ENCODE assay signal across 9 cellular contexts in the genomic region with DNA sequence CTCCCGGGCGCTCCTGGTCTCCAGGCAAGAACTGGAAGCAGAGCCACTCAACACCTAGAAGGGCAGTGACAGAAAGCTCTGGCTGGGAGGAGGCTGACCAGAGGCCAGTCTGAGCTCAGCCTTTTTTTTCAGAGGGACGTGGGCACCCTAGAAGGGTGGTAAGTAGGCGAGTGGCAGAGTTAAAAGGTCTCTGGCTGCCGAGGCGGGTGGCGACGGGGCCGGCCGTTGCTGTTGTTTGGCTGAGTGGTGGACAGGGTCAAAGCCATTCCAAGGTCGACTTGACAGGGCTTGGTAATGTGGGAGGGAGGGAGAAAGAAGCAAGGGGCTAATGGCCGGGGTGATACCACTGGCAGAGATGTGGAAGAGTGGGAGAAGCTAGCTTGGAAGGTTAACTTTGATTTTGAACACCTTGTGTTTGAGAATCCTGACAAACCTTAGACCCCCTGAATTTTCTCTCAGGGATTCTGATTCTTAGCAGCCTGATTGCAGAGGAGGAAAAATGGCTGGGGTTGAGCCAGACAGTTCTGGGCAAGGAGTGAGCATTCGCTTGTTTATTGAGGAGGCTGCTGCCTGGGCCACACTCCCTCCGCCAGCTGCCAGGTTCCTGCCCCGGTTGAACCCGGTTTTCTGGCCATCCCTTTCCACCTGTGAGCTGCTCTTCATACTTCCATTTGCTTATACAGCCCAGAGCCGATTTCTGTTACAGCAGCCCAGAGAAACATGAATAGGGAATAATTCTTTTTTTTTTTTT. TPM values are rescaled to one million over a fixed set of nuclear protein-coding genes. Genes with fewer than 3 reads are reported as not detected.
A peak's percentile ranks its signal among the peaks of the same experiment; 100 is the strongest.
DNase-seq lines count a peak whose midpoint lies in the region; ATAC-seq and TF ChIP-seq lines count a peak whose summit lies in the region.
"Had no signal": no experiment of that assay in that cellular context is flagged by ENCODE, and none has a peak within 500 bp of the region (broad histone marks: within the 10 kb centered on the region; RNA-seq: fewer than 3 reads in every experiment).

No MANE protein-coding gene starts in this region.

- peak overlapping the region; percentile 98 for H2AFZ ChIP-seq in IMR-90 (replicated peaks; ENCODE audit: low read length, poor library complexity)

- no peak for ATAC-seq in IMR-90 (ENCODE audit: low read depth)

- no TSS peak for BruUV-seq in IMR-90 (replicated peaks; lab: Mats Ljungman, UMichigan)

- intact Hi-C loops in IMR-90 (cut with micrococcal nuclease) = no loop called here

- no peak overlapping the region for H2AK5ac ChIP-seq in IMR-90 (ENCODE audit: low read depth, low read length)

- H3K27me3 ChIP-seq in IMR-90 (ENCODE audit: control insufficient read depth, insufficient read depth, low read length) (peaks cover 22% of the 10 kb centered on the region), mononuclear cell (ENCODE audit: insufficient read depth, low read length) (no peaks in the 10 kb centered on the region)

- CTCF ChIA-PET in AG04449 (lab: Yijun Ruan, JAX) (interaction anchor here (0.6 to 5.1 kb wide), 27 partner anchors 8 to 92 kb away, joined by 3 to 124 read pairs (median 5); a partner anchor contains a TSS), IMR-90 (lab: Yijun Ruan, JAX) (interaction anchor here (0.8 to 1.9 kb wide), 6 partner anchors 8 to 55 kb away, joined by 3 to 8 read pairs (median 4); a partner anchor contains a TSS)

- no peak overlapping the region for H2BK15ac ChIP-seq in IMR-90 (ENCODE audit: low read depth, low read length)

- POLR2A ChIA-PET in AG04449 (lab: Yijun Ruan, JAX) (interaction anchor here (1.3 kb wide), 1 partner anchor 16 kb away, joined by 3 read pairs; no protein-coding TSS in a partner anchor), IMR-90 (lab: Charles Lee; ENCODE audit: unreplicated experiment) (interaction anchor here (0.5 kb wide), 1 partner anchor 96 kb away, joined by 3 read pairs; no protein-coding TSS in a partner anchor)

- H3K9me3 ChIP-seq in IMR-90 (ENCODE audit: control insufficient read depth, insufficient read depth, low read length) (no peaks in the 10 kb centered on the region), mononuclear cell (ENCODE audit: low read depth, low read length) (no peaks in the 10 kb centered on the region)

- H3K14ac ChIP-seq in IMR-90 (replicated peaks; ENCODE audit: low read depth, low read length) = peak overlapping the region; percentile 22; the same call in 1 of the 2 replicates

- H3K9ac ChIP-seq in IMR-90 (ENCODE audit: low read depth, low read length) = peak overlapping the region; percentile 48

- no peak overlapping the region for H2BK120ac ChIP-seq in IMR-90 (ENCODE audit: low read depth, low read length)

- H3K23ac ChIP-seq in IMR-90 (ENCODE audit: low read depth, low read length) = no peak overlapping the region

- H3K4ac ChIP-seq in IMR-90 (ENCODE audit: low read depth, low read length) = no peak overlapping the region

- WGBS in IMR-90 (ENCODE audit: extremely low coverage in 2 of 2, insufficient read length in 1 of 2), 2 experiments = 8% methylated on average over 9 of the region's 17 CpGs; no CpG with 5 or more reads in 1 of the 2 experiments

- no peak for TF ChIP-seq POLR2A in IMR-90 (IDR thresholded peaks at IDR 0.05; ENCODE audit: low read depth, low read length)

- peak overlapping the region; percentile 97 for H3K4me2 ChIP-seq in IMR-90 (ENCODE audit: low read depth, low read length)

- dilution Hi-C loops in IMR-90 (cut with HindIII; ENCODE audit: low sequenced_read_pairs, unreplicated experiment) = no loop called here

- H3K18ac ChIP-seq in IMR-90 (ENCODE audit: low read depth, low read length) = no peak overlapping the region

- no peaks in the 10 kb centered on the region for H3K36me3 ChIP-seq in IMR-90 (ENCODE audit: control insufficient read depth, insufficient read depth, low read length)

- H3K4me3 ChIP-seq in AG04449 (ENCODE audit: low read depth, low read length) (peak overlapping the region; percentile 67), IMR-90 (ENCODE audit: insufficient read depth, low read depth, low read length) (peak overlapping the region; percentile 63), mononuclear cell (ENCODE audit: low read length) (peak overlapping the region; percentile 58)

- H3K27ac ChIP-seq in IMR-90 (ENCODE audit: insufficient read depth, low read length) (no peak overlapping the region), cingulate gyrus (ENCODE audit: low read depth, low read length) (peak overlapping the region; percentile 62)

- TF ChIP-seq RAD21 in IMR-90 (IDR thresholded peaks at IDR 0.05; ENCODE audit: low read length) = no peak

- no peak overlapping the region for H3K56ac ChIP-seq in IMR-90 (ENCODE audit: extremely low read depth, insufficient read depth, low read length)

- H3K4me1 ChIP-seq in IMR-90 (ENCODE audit: control insufficient read depth, insufficient read depth, low read length) (no peaks in the 10 kb centered on the region), mononuclear cell (ENCODE audit: insufficient read depth, low read length) (peaks cover 13% of the 10 kb centered on the region)

- no peaks in the 10 kb centered on the region for H3K79me1 ChIP-seq in IMR-90 (ENCODE audit: low read depth in 1 of 2, low read length in 2 of 2)

- in situ Hi-C loops in IMR-90 (cut with MboI; ENCODE audit: low sequenced_read_pairs) = no loop called here

- H4K91ac ChIP-seq in IMR-90 (ENCODE audit: insufficient read depth, low read depth, low read length) = no peak overlapping the region; the same call in 1 of the 2 replicates

- H2BK5ac ChIP-seq in IMR-90 (ENCODE audit: low read depth, low read length, poor library complexity, severe bottlenecking) = no peak overlapping the region

- TF ChIP-seq CTCF in AG04449 (IDR thresholded peaks at IDR 0.05; ENCODE audit: insufficient read depth, low read length, missing control alignments) (no peak), IMR-90 (conservative IDR thresholded peaks at IDR 0.05; ENCODE audit: low read depth, low read length) (no peak)

- no peak for DNase-seq in AG04449 (ENCODE audit: low read depth, low spot score)
- no peak for DNase-seq in IMR-90
- no peak for DNase-seq in LoVo (ENCODE audit: low spot score)
- no peak for DNase-seq in activated CD8-positive, alpha-beta memory T cell treated with anti-CD3 and anti-CD28 coated beads, Interleukin-2, amount 50 U/mL, for 4 hours
- no peak for DNase-seq in DMS 273 treated with DMSO at 0.1 percent for 48 hours (lab: John Stamatoyannopoulos, UW)
- DNase-seq in NCI-H187 (lab: John Stamatoyannopoulos, UW) = no peak

- H4K5ac ChIP-seq in IMR-90 (ENCODE audit: low read depth, low read length) = peak overlapping the region; percentile 4; the same call in 1 of the 2 replicates

- no peaks in the 10 kb centered on the region for H4K20me1 ChIP-seq in IMR-90 (ENCODE audit: insufficient read depth, low read length)

- no peak overlapping the region for H2BK20ac ChIP-seq in IMR-90 (ENCODE audit: low read depth, low read length)

- peak overlapping the region; percentile 85 for H2AK9ac ChIP-seq in IMR-90 (replicated peaks; ENCODE audit: low read depth, low read length, poor library complexity)

- H4K8ac ChIP-seq in IMR-90 (ENCODE audit: low read depth in 2 of 2, low read length in 2 of 2) = peak overlapping the region; percentile 65 to 74; a peak in 2 of 4 replicates

- H3K9me1 ChIP-seq in IMR-90 (ENCODE audit: insufficient read depth, low read length) = 0 out of 2 replicates have a peak, but pooled peaks cover 4% of the 10 kb centered on the region

TF ChIP-seq in IMR-90, 13 proteins besides CTCF, POLR2A, EP300 and RAD21 (continues in another document):
- no peak for TF ChIP-seq FOS (IDR thresholded peaks at IDR 0.05; ENCODE audit: low read depth, low read length)
- no peak for TF ChIP-seq CHD1 (IDR thresholded peaks at IDR 0.05; ENCODE audit: low read depth, low read length)
- TF ChIP-seq SMC3 (IDR thresholded peaks at IDR 0.05; ENCODE audit: low read depth, low read length) = no peak
- no peak for TF ChIP-seq RCOR1 (IDR thresholded peaks at IDR 0.05; ENCODE audit: insufficient replicate concordance, low read length)
- TF ChIP-seq BHLHE40 (IDR thresholded peaks at IDR 0.05; ENCODE audit: low read depth, low read length) = no peak
- TF ChIP-seq, protein P1, sequence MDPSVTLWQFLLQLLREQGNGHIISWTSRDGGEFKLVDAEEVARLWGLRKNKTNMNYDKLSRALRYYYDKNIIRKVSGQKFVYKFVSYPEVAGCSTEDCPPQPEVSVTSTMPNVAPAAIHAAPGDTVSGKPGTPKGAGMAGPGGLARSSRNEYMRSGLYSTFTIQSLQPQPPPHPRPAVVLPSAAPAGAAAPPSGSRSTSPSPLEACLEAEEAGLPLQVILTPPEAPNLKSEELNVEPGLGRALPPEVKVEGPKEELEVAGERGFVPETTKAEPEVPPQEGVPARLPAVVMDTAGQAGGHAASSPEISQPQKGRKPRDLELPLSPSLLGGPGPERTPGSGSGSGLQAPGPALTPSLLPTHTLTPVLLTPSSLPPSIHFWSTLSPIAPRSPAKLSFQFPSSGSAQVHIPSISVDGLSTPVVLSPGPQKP (IDR thresholded peaks at IDR 0.05; ENCODE audit: borderline replicate concordance, low read depth, low read length) = no peak
- TF ChIP-seq MXI1 (IDR thresholded peaks at IDR 0.05; ENCODE audit: borderline replicate concordance, low read depth, low read length) = no peak
- TF ChIP-seq RFX5 (IDR thresholded peaks at IDR 0.05; ENCODE audit: low read depth, low read length) = no peak

RNA-seq across cellular contexts. Expression of a gene that starts 0.9 kb away (rescaled TPM):
- total RNA-seq in IMR-90 (2012; rRNA removed) (not detected in 2 replicates), mononuclear cell (not detected)
- polyA plus RNA-seq in IMR-90 (2012; rRNA removed) = not detected in 2 replicates
- polyA plus RNA-seq in IMR-90 (2012; cell fraction: cytosol; rRNA removed) = 1.0 TPM in 1 of 2 replicates, not detected in the other
- polyA plus RNA-seq in IMR-90 (2012; cell fraction: nucleus; rRNA removed; ENCODE audit: low replicate concordance) = not detected in 2 replicates

RNA-seq across cellular contexts. Expression of a gene that starts 14.6 kb away (rescaled TPM):
- total RNA-seq in IMR-90 (2012; rRNA removed) (0.36 and 0.56 TPM in 2 replicates), mononuclear cell (7.2 TPM)
- polyA plus RNA-seq in IMR-90 (2012; rRNA removed) = 1.8 and 2.1 TPM in 2 replicates
- 0.54 and 0.84 TPM in 2 replicates for polyA plus RNA-seq in IMR-90 (2012; cell fraction: cytosol; rRNA removed)
- polyA plus RNA-seq in IMR-90 (2012; cell fraction: nucleus; rRNA removed; ENCODE audit: low replicate concordance) = 16.0 and 22.2 TPM in 2 replicates

RNA-seq across cellular contexts. Expression of a gene that starts 17.9 kb away (rescaled TPM):
- total RNA-seq in IMR-90 (2012; rRNA removed) = not detected in 2 replicates
- 0.03 and 0.05 TPM in 2 replicates for polyA plus RNA-seq in IMR-90 (2012; rRNA removed)
- 0.05 TPM in 1 of 2 replicates, not detected in the other for polyA plus RNA-seq in IMR-90 (2012; cell fraction: cytosol; rRNA removed)
- polyA plus RNA-seq in IMR-90 (2012; cell fraction: nucleus; rRNA removed; ENCODE audit: low replicate concordance) = 0.07 and 0.18 TPM in 2 replicates
- total RNA-seq in mononuclear cell = 1.7 TPM
- total RNA-seq: glomerular endothelial cell had no signal

RNA-seq across cellular contexts. Expression of a gene that starts 19.1 kb away (rescaled TPM):
- total RNA-seq in IMR-90 (2012; rRNA removed) = 7.2 and 8.1 TPM in 2 replicates
- polyA plus RNA-seq in IMR-90 (2012; rRNA removed) = 35.3 and 36.9 TPM in 2 replicates
- 13.3 and 23.2 TPM in 2 replicates for polyA plus RNA-seq in IMR-90 (2012; cell fraction: cytosol; rRNA removed)
- polyA plus RNA-seq in IMR-90 (2012; cell fraction: nucleus; rRNA removed; ENCODE audit: low replicate concordance) = 222 and 243 TPM in 2 replicates
- total RNA-seq in mononuclear cell = 40.0 TPM

RNA-seq across cellular contexts. Expression of a gene that starts 33.8 kb away (rescaled TPM):
- 0.18 and 0.28 TPM in 2 replicates for total RNA-seq in IMR-90 (2012; rRNA removed)
- polyA plus RNA-seq in IMR-90 (2012; rRNA removed) = 0.74 and 1.5 TPM in 2 replicates
- 3.5 and 3.6 TPM in 2 replicates for polyA plus RNA-seq in IMR-90 (2012; cell fraction: cytosol; rRNA removed)
- 3.0 and 7.2 TPM in 2 replicates for polyA plus RNA-seq in IMR-90 (2012; cell fraction: nucleus; rRNA removed; ENCODE audit: low replicate concordance)
- 151 TPM for total RNA-seq in mononuclear cell
